In the genomic region with DNA sequence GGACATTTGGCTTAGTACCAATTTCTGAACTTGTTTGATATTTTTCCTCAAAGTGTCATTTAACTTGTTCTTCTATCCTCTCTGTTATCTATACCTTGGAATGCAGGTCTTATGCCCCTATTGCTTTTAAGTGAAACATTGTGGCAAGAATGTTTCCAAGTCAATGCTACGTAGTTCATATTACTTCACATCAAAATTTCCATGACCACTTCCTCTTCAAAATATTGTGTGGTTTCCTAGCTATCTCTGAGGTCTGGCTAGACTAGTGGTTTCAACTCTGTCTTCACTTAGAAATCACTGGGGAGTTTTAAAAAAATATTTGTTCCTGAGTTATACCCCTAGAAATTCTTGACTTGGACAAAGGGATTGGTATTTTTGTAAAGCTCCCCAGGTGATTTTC, we compare ENCODE assay signal across 8 cellular contexts. TPM values are rescaled to one million over a fixed set of nuclear protein-coding genes. Genes with fewer than 3 reads are reported as not detected.
DNase-seq lines count a peak whose midpoint lies in the region; ATAC-seq and TF ChIP-seq lines count a peak whose summit lies in the region.
"Had no signal": no experiment of that assay in that cellular context is flagged by ENCODE, and none has a peak within 500 bp of the region (broad histone marks: within the 10 kb centered on the region; RNA-seq: fewer than 3 reads in every experiment).

No MANE protein-coding gene starts in this region.

- peaks cover 40% of the 10 kb centered on the region for H3K9me3 Mint-ChIP-seq in activated T-helper 1 cell treated with anti-CD3 and anti-CD28 coated beads, Interleukin-12 subunit alpha, Interleukin-12 subunit beta, Interleukin-2, Interleukin-4 antibody, amounts not matched to agents 30 ng/mL and 10 ng/mL and 1 ng/mL, durations not matched to agents 14 hours and 24 hours and 36 hours

- intact Hi-C loops in activated T-helper 1 cell treated with anti-CD3 and anti-CD28 coated beads, Interleukin-12 subunit alpha, Interleukin-12 subunit beta, Interleukin-2, Interleukin-4 antibody, amounts not matched to agents 30 ng/mL and 10 ng/mL and 1 ng/mL, durations not matched to agents 14 hours and 24 hours and 36 hours (cut with micrococcal nuclease): loop anchor here (1.0 to 10.0 kb wide), 9 partner anchors 13 to 1865 kb away; a partner anchor contains a TSS

- H3K36me3 Mint-ChIP-seq in activated T-helper 1 cell treated with anti-CD3 and anti-CD28 coated beads, Interleukin-12 subunit alpha, Interleukin-12 subunit beta, Interleukin-2, Interleukin-4 antibody, amounts not matched to agents 30 ng/mL and 10 ng/mL and 1 ng/mL, durations not matched to agents 14 hours and 24 hours and 36 hours (ENCODE audit: low read depth): peaks cover 17% of the 10 kb centered on the region

- no peaks in the 10 kb centered on the region for H3K27me3 Mint-ChIP-seq in activated T-helper 1 cell treated with anti-CD3 and anti-CD28 coated beads, Interleukin-12 subunit alpha, Interleukin-12 subunit beta, Interleukin-2, Interleukin-4 antibody, amounts not matched to agents 30 ng/mL and 10 ng/mL and 1 ng/mL, durations not matched to agents 14 hours and 24 hours and 36 hours (ENCODE audit: insufficient read depth)

- H3K27me3 ChIP-seq in HL-60 (ENCODE audit: insufficient read depth, poor library complexity, severe bottlenecking): no peaks in the 10 kb centered on the region

- peak; percentile 72 for ATAC-seq in GM18909 (IDR thresholded peaks at IDR 0.05; ENCODE audit: poor library complexity, unreplicated experiment)

- peak overlapping the region; percentile 60 for H3K27ac ChIP-seq in HL-60 (replicated peaks)

- peak; percentile 57 to 63 for DNase-seq in HL-60 (ENCODE audit: low read depth in 1 of 2, low spot score in 1 of 2)
- DNase-seq in activated T-helper 1 cell treated with anti-CD3 and anti-CD28 coated beads, Interleukin-12 subunit alpha, Interleukin-12 subunit beta, Interleukin-2, Interleukin-4 antibody, amounts not matched to agents 30 ng/mL and 10 ng/mL and 1 ng/mL, durations not matched to agents 14 hours and 24 hours and 36 hours (ENCODE audit: low spot score): peak; percentile 24
- peak; percentile 48 for DNase-seq in pons (ENCODE audit: low spot score)
- no peak for DNase-seq in T-helper 9 cell
- DNase-seq in HCEC 1CT: no peak
- no peak for DNase-seq in hepatic stellate cell (ENCODE audit: low spot score)
- DNase-seq: cerebellar nuclear complex had no signal

- H3K4me3 Mint-ChIP-seq in activated T-helper 1 cell treated with anti-CD3 and anti-CD28 coated beads, Interleukin-12 subunit alpha, Interleukin-12 subunit beta, Interleukin-2, Interleukin-4 antibody, amounts not matched to agents 30 ng/mL and 10 ng/mL and 1 ng/mL, durations not matched to agents 14 hours and 24 hours and 36 hours: peak overlapping the region; percentile 6

- peak overlapping the region; percentile 92 for H3K27ac Mint-ChIP-seq in activated T-helper 1 cell treated with anti-CD3 and anti-CD28 coated beads, Interleukin-12 subunit alpha, Interleukin-12 subunit beta, Interleukin-2, Interleukin-4 antibody, amounts not matched to agents 30 ng/mL and 10 ng/mL and 1 ng/mL, durations not matched to agents 14 hours and 24 hours and 36 hours

- TF ChIP-seq CTCF in HL-60 (IDR thresholded peaks at IDR 0.05; ENCODE audit: insufficient read depth, low read length): no peak

- H3K4me3 ChIP-seq in HL-60 (replicated peaks; ENCODE audit: insufficient read depth, low read length): no peak overlapping the region

- peaks cover 43% of the 10 kb centered on the region for H3K4me1 Mint-ChIP-seq in activated T-helper 1 cell treated with anti-CD3 and anti-CD28 coated beads, Interleukin-12 subunit alpha, Interleukin-12 subunit beta, Interleukin-2, Interleukin-4 antibody, amounts not matched to agents 30 ng/mL and 10 ng/mL and 1 ng/mL, durations not matched to agents 14 hours and 24 hours and 36 hours (ENCODE audit: low read depth)

RNA-seq across cellular contexts. Expression of a gene that starts 20.2 kb away (rescaled TPM):
- total RNA-seq in activated T-helper 1 cell treated with anti-CD3 and anti-CD28 coated beads, Interleukin-12 subunit alpha, Interleukin-12 subunit beta, Interleukin-2, Interleukin-4 antibody, amounts not matched to agents 30 ng/mL and 10 ng/mL and 1 ng/mL, durations not matched to agents 14 hours and 24 hours and 36 hours: 3.6 and 3.7 TPM in 2 replicates

Comparison
In these comparisons a context has a peak if more than half of its experiments do, and no peak if none do; other contexts are left out.
1. DNase-seq: peak in HL-60 (2 of 2), activated T-helper 1 cell treated with anti-CD3 and anti-CD28 coated beads, Interleukin-12 subunit alpha, Interleukin-12 subunit beta, Interleukin-2, Interleukin-4 antibody, amounts not matched to agents 30 ng/mL and 10 ng/mL and 1 ng/mL, durations not matched to agents 14 hours and 24 hours and 36 hours (single experiment) and pons (single experiment); none in T-helper 9 cell (single experiment), HCEC 1CT (single experiment) and hepatic stellate cell (single experiment).